Comparison of ENCODE assay signal across 8 cellular contexts in genomic region chr15:90901799-90902655, GRCh38. TPM values are rescaled to one million over a fixed set of nuclear protein-coding genes. Genes with fewer than 3 reads are reported as not detected.
DNase-seq lines count a peak whose midpoint lies in the region; ATAC-seq and TF ChIP-seq lines count a peak whose summit lies in the region.

No MANE protein-coding gene starts in this region.

- H3K27me3 ChIP-seq in BJ (ENCODE audit: control insufficient read depth, insufficient read depth, low read length) (no peaks in the 10 kb centered on the region), right lobe of liver (no peaks in the 10 kb centered on the region)

- CTCF ChIA-PET in BJ (lab: Yijun Ruan, JAX), result interaction anchor here (0.7 to 9.7 kb wide), 12 partner anchors 9 to 370 kb away, joined by 3 to 94 read pairs (median 4); partner anchors contain the start of genes FES, HDDC3 and UNC45A

- H3K4me3 ChIP-seq in BJ (ENCODE audit: low read depth, low read length) (peak overlapping the region; percentile 43), right lobe of liver (peak overlapping the region; percentile 49 to 68 (median 67))

- ATAC-seq in GM19023 (IDR thresholded peaks at IDR 0.05; ENCODE audit: unreplicated experiment) (peak; percentile 65), HG03175 (IDR thresholded peaks at IDR 0.05; ENCODE audit: unreplicated experiment) (peak; percentile 66), right lobe of liver (peak; percentile 82 to 89 (median 88))

- TF ChIP-seq POLR2A in right lobe of liver (IDR thresholded peaks at IDR 0.05), result peak; percentile 77

- H3K36me3 ChIP-seq in BJ (ENCODE audit: control insufficient read depth, insufficient read depth, low read length) (peaks cover 11% of the 10 kb centered on the region), right lobe of liver (peaks cover 0 to 23% (median 11%) of the 10 kb centered on the region in 4 donors)

- DNase-seq in BJ (ENCODE audit: low read depth) (peak; percentile 35), NCI-H446 treated with DMSO at 0.1 percent for 48 hours (lab: John Stamatoyannopoulos, UW) (peak; percentile 40), dermis blood vessel endothelial cell (peak; percentile 83), right lobe of liver (peak; percentile 84 to 87 (median 85))
- DNase-seq in activated CD4-positive, alpha-beta T cell treated with anti-CD3 and anti-CD28 coated beads, Interleukin-2, amount 50 U/mL, for 1 hour, result peak; percentile 63
- DNase-seq in stimulated activated CD4-positive, alpha-beta T cell treated with anti-CD3 and anti-CD28 coated beads, Interleukin-4, amount 100 ng/mL, for 4 hours, result peak; percentile 64 to 66

- POLR2A ChIA-PET in BJ (lab: Charles Lee), result no interaction called here

- no peaks in the 10 kb centered on the region for H3K9me3 ChIP-seq in right lobe of liver

- peaks cover 0 to 13% (median 3%) of the 10 kb centered on the region in 4 donors for H3K4me1 ChIP-seq in right lobe of liver

- peak overlapping the region; percentile 80 to 84 (median 82) for H3K27ac ChIP-seq in right lobe of liver

- intact Hi-C loops in right lobe of liver (cut with DNase I), result no loop called here

- peak; percentile 92 for TF ChIP-seq CTCF in BJ (IDR thresholded peaks at IDR 0.05; ENCODE audit: insufficient read depth, low read depth, low read length)
- peak; percentile 70 to 90 (median 87) for TF ChIP-seq CTCF in right lobe of liver (IDR thresholded peaks at IDR 0.05)

- WGBS in right lobe of liver (ENCODE audit: insufficient coverage, low coverage, low lambda C conversion rate, missing lambda C conversion rate), result 16% methylated on average over 11 of the region's 45 CpGs

RNA-seq across cellular contexts. Expression of gene MAN2A2, which starts 1.1 kb away (rescaled TPM):
- polyA plus RNA-seq in BJ (2011; rRNA removed), result 7.2 and 40.4 TPM in 2 replicates
- 14.7 and 16.0 TPM in 2 replicates for polyA minus RNA-seq in BJ (2011; rRNA and poly(A)+ RNA removed)
- total RNA-seq in dermis blood vessel endothelial cell (23.1 and 38.7 TPM in 2 replicates), right lobe of liver (10 to 100 TPM; 41.4 to 91.6 (median 59.8) TPM)

RNA-seq across cellular contexts. Expression of gene FES, which starts 17.7 kb away (rescaled TPM):
- 6.9 and 11.1 TPM in 2 replicates for polyA plus RNA-seq in BJ (2011; rRNA removed)
- 7.3 and 7.7 TPM in 2 replicates for polyA minus RNA-seq in BJ (2011; rRNA and poly(A)+ RNA removed)
- 110 and 134 TPM in 2 replicates for total RNA-seq in dermis blood vessel endothelial cell
- 10 to 100 TPM; 11.5 to 36.5 (median 18.5) TPM for total RNA-seq in right lobe of liver

RNA-seq across cellular contexts. Expression of gene HDDC3, which starts 30.3 kb away (rescaled TPM):
- 12.3 and 12.4 TPM in 2 replicates for polyA plus RNA-seq in BJ (2011; rRNA removed)
- 6.0 and 6.8 TPM in 2 replicates for polyA minus RNA-seq in BJ (2011; rRNA and poly(A)+ RNA removed)
- total RNA-seq in dermis blood vessel endothelial cell, result 16.3 and 16.7 TPM in 2 replicates
- total RNA-seq in right lobe of liver, result 10 to 100 TPM in 4 of 6 experiments, 1 to 10 TPM in 2; 8.8 to 17.6 (median 11.5) TPM

RNA-seq across cellular contexts. Expression of gene UNC45A, which starts 33.1 kb away (rescaled TPM):
- polyA plus RNA-seq in BJ (2011; rRNA removed), result 69.8 and 93.8 TPM in 2 replicates
- polyA minus RNA-seq in BJ (2011; rRNA and poly(A)+ RNA removed), result 58.2 and 84.9 TPM in 2 replicates
- total RNA-seq in dermis blood vessel endothelial cell, result 128 and 141 TPM in 2 replicates
- 10 to 100 TPM; 13.3 to 33.0 (median 25.4) TPM for total RNA-seq in right lobe of liver

RNA-seq across cellular contexts. Expression of gene FURIN, which starts 33.6 kb away (rescaled TPM):
- polyA plus RNA-seq in BJ (2011; rRNA removed), result 19.6 and 30.9 TPM in 2 replicates
- polyA minus RNA-seq in BJ (2011; rRNA and poly(A)+ RNA removed), result 26.6 and 31.0 TPM in 2 replicates
- total RNA-seq in dermis blood vessel endothelial cell (67.2 and 136 TPM in 2 replicates), right lobe of liver (100 to 1,000 TPM; 122 to 232 (median 189) TPM)

Comparison
In these comparisons a context has a peak if more than half of its experiments do, and no peak if none do; other contexts are left out.
1. Peak in every context shown above with its lines: DNase-seq, ATAC-seq, H3K4me3 ChIP-seq and H3K27ac ChIP-seq.
2. DNase-seq: peak in every context shown above with its lines; median percentile 85 in right lobe of liver; 83 in dermis blood vessel endothelial cell; 65 in stimulated activated CD4-positive, alpha-beta T cell treated with anti-CD3 and anti-CD28 coated beads, Interleukin-4, amount 100 ng/mL, for 4 hours; 63 in activated CD4-positive, alpha-beta T cell treated with anti-CD3 and anti-CD28 coated beads, Interleukin-2, amount 50 U/mL, for 1 hour; 40 in NCI-H446 treated with DMSO at 0.1 percent for 48 hours; 35 in BJ.